In the genomic region with DNA sequence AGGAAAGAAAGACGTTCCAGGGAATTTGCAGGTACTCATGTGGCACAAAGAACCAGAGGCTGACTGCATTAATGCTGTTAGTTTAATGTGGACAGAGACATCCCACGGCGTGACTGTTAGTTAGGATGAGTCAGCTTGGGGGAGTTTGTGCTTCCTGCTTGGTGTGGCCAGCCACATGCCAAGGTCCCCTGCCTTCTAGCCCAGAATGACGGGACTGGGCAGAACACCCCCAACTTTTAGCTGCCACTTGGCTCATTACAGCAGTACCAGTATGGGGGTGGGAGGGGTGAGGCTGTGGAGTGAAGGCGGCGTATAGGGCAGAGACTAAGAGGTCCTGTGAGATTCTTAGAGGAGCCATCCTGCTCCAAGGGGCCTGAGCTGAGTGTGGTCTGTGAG, we compare ENCODE assay signal across 1 cellular context.
TF ChIP-seq lines count a peak whose summit lies in the region.

No MANE protein-coding gene starts in this region.

TF ChIP-seq in GM23338, 12 proteins besides CTCF, POLR2A, EP300 and RAD21 (continued from another document):
- TF ChIP-seq, protein P1, sequence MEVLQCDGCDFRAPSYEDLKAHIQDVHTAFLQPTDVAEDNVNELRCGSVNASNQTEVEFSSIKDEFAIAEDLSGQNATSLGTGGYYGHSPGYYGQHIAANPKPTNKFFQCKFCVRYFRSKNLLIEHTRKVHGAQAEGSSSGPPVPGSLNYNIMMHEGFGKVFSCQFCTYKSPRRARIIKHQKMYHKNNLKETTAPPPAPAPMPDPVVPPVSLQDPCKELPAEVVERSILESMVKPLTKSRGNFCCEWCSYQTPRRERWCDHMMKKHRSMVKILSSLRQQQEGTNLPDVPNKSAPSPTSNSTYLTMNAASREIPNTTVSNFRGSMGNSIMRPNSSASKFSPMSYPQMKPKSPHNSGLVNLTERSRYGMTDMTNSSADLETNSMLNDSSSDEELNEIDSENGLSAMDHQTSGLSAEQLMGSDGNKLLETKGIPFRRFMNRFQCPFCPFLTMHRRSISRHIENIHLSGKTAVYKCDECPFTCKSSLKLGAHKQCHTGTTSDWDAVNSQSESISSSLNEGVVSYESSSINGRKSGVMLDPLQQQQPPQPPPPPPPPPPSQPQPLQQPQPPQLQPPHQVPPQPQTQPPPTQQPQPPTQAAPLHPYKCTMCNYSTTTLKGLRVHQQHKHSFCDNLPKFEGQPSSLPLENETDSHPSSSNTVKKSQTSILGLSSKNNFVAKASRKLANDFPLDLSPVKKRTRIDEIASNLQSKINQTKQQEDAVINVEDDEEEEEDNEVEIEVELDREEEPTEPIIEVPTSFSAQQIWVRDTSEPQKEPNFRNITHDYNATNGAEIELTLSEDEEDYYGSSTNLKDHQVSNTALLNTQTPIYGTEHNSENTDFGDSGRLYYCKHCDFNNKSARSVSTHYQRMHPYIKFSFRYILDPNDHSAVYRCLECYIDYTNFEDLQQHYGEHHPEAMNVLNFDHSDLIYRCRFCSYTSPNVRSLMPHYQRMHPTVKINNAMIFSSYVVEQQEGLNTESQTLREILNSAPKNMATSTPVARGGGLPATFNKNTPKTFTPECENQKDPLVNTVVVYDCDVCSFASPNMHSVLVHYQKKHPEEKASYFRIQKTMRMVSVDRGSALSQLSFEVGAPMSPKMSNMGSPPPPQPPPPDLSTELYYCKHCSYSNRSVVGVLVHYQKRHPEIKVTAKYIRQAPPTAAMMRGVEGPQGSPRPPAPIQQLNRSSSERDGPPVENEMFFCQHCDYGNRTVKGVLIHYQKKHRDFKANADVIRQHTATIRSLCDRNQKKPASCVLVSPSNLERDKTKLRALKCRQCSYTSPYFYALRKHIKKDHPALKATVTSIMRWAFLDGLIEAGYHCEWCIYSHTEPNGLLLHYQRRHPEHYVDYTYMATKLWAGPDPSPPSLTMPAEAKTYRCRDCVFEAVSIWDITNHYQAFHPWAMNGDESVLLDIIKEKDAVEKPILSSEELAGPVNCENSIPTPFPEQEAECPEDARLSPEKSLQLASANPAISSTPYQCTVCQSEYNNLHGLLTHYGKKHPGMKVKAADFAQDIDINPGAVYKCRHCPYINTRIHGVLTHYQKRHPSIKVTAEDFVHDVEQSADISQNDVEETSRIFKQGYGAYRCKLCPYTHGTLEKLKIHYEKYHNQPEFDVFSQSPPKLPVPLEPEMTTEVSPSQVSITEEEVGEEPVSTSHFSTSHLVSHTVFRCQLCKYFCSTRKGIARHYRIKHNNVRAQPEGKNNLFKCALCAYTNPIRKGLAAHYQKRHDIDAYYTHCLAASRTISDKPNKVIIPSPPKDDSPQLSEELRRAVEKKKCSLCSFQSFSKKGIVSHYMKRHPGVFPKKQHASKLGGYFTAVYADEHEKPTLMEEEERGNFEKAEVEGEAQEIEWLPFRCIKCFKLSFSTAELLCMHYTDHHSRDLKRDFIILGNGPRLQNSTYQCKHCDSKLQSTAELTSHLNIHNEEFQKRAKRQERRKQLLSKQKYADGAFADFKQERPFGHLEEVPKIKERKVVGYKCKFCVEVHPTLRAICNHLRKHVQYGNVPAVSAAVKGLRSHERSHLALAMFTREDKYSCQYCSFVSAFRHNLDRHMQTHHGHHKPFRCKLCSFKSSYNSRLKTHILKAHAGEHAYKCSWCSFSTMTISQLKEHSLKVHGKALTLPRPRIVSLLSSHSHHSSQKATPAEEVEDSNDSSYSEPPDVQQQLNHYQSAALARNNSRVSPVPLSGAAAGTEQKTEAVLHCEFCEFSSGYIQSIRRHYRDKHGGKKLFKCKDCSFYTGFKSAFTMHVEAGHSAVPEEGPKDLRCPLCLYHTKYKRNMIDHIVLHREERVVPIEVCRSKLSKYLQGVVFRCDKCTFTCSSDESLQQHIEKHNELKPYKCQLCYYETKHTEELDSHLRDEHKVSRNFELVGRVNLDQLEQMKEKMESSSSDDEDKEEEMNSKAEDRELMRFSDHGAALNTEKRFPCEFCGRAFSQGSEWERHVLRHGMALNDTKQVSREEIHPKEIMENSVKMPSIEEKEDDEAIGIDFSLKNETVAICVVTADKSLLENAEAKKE (CRISPR knock-in tag; IDR thresholded peaks at IDR 0.05) = no peak
- TF ChIP-seq ZNF331 (CRISPR knock-in tag; IDR thresholded peaks at IDR 0.05; ENCODE audit: low read depth) (no peak), JUNB (IDR thresholded peaks at IDR 0.05; ENCODE audit: unreplicated experiment) (no peak), NANOG (IDR thresholded peaks at IDR 0.05; ENCODE audit: borderline replicate concordance) (no peak), STAT1 (IDR thresholded peaks at IDR 0.05; ENCODE audit: unreplicated experiment) (no peak)
- TF ChIP-seq, protein P2, sequence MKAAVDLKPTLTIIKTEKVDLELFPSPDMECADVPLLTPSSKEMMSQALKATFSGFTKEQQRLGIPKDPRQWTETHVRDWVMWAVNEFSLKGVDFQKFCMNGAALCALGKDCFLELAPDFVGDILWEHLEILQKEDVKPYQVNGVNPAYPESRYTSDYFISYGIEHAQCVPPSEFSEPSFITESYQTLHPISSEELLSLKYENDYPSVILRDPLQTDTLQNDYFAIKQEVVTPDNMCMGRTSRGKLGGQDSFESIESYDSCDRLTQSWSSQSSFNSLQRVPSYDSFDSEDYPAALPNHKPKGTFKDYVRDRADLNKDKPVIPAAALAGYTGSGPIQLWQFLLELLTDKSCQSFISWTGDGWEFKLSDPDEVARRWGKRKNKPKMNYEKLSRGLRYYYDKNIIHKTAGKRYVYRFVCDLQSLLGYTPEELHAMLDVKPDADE (IDR thresholded peaks at IDR 0.05) = no peak
